Comparison of ENCODE assay signal across 1 cellular context in genomic region chr16:20646171-20646570, GRCh38. TPM values are rescaled to one million over a fixed set of nuclear protein-coding genes. Genes with fewer than 3 reads are reported as not detected.
"Had no signal": no experiment of that assay in that cellular context is flagged by ENCODE, and none has a peak within 500 bp of the region (broad histone marks: within the 10 kb centered on the region; RNA-seq: fewer than 3 reads in every experiment).

No MANE protein-coding gene starts in this region.

RNA-seq across cellular contexts. Expression of gene ACSM1, which starts 51.3 kb away (rescaled TPM):
- total RNA-seq: G401 had no signal
